Comparison of ENCODE assay signal across 16 cellular contexts in genomic region chr4:7513731-7514130, GRCh38.
DNase-seq lines count a peak whose midpoint lies in the region; ATAC-seq and TF ChIP-seq lines count a peak whose summit lies in the region.
"Had no signal": no experiment of that assay in that cellular context is flagged by ENCODE, and none has a peak within 500 bp of the region (broad histone marks: within the 10 kb centered on the region; RNA-seq: fewer than 3 reads in every experiment).

No MANE protein-coding gene starts in this region.

- no peak for TF ChIP-seq CTCF in astrocyte of the cerebellum (IDR thresholded peaks at IDR 0.05; ENCODE audit: low read depth, low read length, missing control alignments)
- TF ChIP-seq CTCF in mesothelial cell of epicardium (IDR thresholded peaks at IDR 0.05; ENCODE audit: unreplicated experiment), result no peak

- H3K27me3 Mint-ChIP-seq in mesothelial cell of epicardium (ENCODE audit: low read depth), result peaks cover 7% of the 10 kb centered on the region

- H3K27ac Mint-ChIP-seq in mesothelial cell of epicardium, result peak overlapping the region; percentile 39
- H3K27ac Mint-ChIP-seq: activated naive CD4-positive, alpha-beta T cell treated with anti-CD3 and anti-CD28 coated beads, Interleukin-2, amount 10 ng/mL, durations not matched to agents 7 days and 5 days; dendritic cell treated with granulocyte-macrophage colony-stimulating factor and Interleukin-4, amounts not matched to agents 40 ng/mL and 50 ng/mL, for 4 days had no signal

- H3K9me3 Mint-ChIP-seq in mesothelial cell of epicardium, result no peaks in the 10 kb centered on the region
- H3K9me3 Mint-ChIP-seq: activated naive CD4-positive, alpha-beta T cell treated with anti-CD3 and anti-CD28 coated beads, Interleukin-2, amount 10 ng/mL, durations not matched to agents 7 days and 5 days; dendritic cell treated with granulocyte-macrophage colony-stimulating factor and Interleukin-4, amounts not matched to agents 40 ng/mL and 50 ng/mL, for 4 days had no signal

- in situ Hi-C loops in astrocyte of the cerebellum (cut with HindIII; ENCODE audit: low sequenced_read_pairs), result no loop called here

- no peak overlapping the region for H3K4me3 ChIP-seq in astrocyte of the cerebellum (ENCODE audit: low read depth, low read length)
- H3K4me3 ChIP-seq: Peyer's patch, tibial nerve had no signal

- H3K4me3 Mint-ChIP-seq in mesothelial cell of epicardium, result no peak overlapping the region
- H3K4me3 Mint-ChIP-seq: activated naive CD4-positive, alpha-beta T cell treated with anti-CD3 and anti-CD28 coated beads, Interleukin-2, amount 10 ng/mL, durations not matched to agents 7 days and 5 days; dendritic cell treated with granulocyte-macrophage colony-stimulating factor and Interleukin-4, amounts not matched to agents 40 ng/mL and 50 ng/mL, for 4 days had no signal

- ATAC-seq in HG03135 (IDR thresholded peaks at IDR 0.05; ENCODE audit: unreplicated experiment), result no peak
- ATAC-seq: left colon had no signal

- H3K36me3 Mint-ChIP-seq in mesothelial cell of epicardium, result no peaks in the 10 kb centered on the region
- H3K36me3 Mint-ChIP-seq: activated naive CD4-positive, alpha-beta T cell treated with anti-CD3 and anti-CD28 coated beads, Interleukin-2, amount 10 ng/mL, durations not matched to agents 7 days and 5 days had no signal

- peak; percentile 87 for DNase-seq in AG08395 (ENCODE audit: low spot score)
- DNase-seq in HPDE6-E6E7 (ENCODE audit: extremely low spot score), result peak; percentile 11
- peak; percentile 33 for DNase-seq in astrocyte of the cerebellum (ENCODE audit: low read depth)
- no peak for DNase-seq in mesothelial cell of epicardium (ENCODE audit: low spot score in 2 of 2, unreplicated experiment in 2 of 2)
- DNase-seq in NK-92 (lab: John Stamatoyannopoulos, UW; ENCODE audit: unreplicated experiment), result no peak
- DNase-seq in DMS53 treated with DMSO at 0.1 percent for 48 hours (lab: John Stamatoyannopoulos, UW; ENCODE audit: unreplicated experiment), result no peak
- DNase-seq in NCI-H2171 treated with DMSO at 0.1 percent for 48 hours (lab: John Stamatoyannopoulos, UW), result no peak
- DNase-seq: activated naive CD4-positive, alpha-beta T cell treated with anti-CD3 and anti-CD28 coated beads, Interleukin-2, amount 10 ng/mL, durations not matched to agents 7 days and 5 days; DND-41; left colon; MM.1S; NCI-H446; Peyer's patch had no signal

- H3K4me1 Mint-ChIP-seq in mesothelial cell of epicardium, result peaks cover 35% of the 10 kb centered on the region
- H3K4me1 Mint-ChIP-seq: activated naive CD4-positive, alpha-beta T cell treated with anti-CD3 and anti-CD28 coated beads, Interleukin-2, amount 10 ng/mL, durations not matched to agents 7 days and 5 days had no signal

Comparison
In these comparisons a context has a peak if more than half of its experiments do, and no peak if none do; other contexts are left out.
1. DNase-seq: peak in AG08395 (single experiment), HPDE6-E6E7 (single experiment) and astrocyte of the cerebellum (single experiment); none in mesothelial cell of epicardium (0 of 2), NK-92 (single experiment), DMS53 treated with DMSO at 0.1 percent for 48 hours (single experiment) and NCI-H2171 treated with DMSO at 0.1 percent for 48 hours (single experiment).